8 cellular contexts compared by ENCODE assay signal in genomic region chr17:76102944-76103273, GRCh38.
DNase-seq lines count a peak whose midpoint lies in the region; ATAC-seq and TF ChIP-seq lines count a peak whose summit lies in the region.

No MANE protein-coding gene starts in this region.

- peak overlapping the region; percentile 90 for H3K27ac Mint-ChIP-seq in dendritic cell treated with granulocyte-macrophage colony-stimulating factor and Interleukin-4, amounts not matched to agents 40 ng/mL and 50 ng/mL, for 4 days
- peak overlapping the region; percentile 99 to 100 (median 99) for H3K27ac Mint-ChIP-seq in nephron

- peak overlapping the region; percentile 94 for H3K4me3 Mint-ChIP-seq in dendritic cell treated with granulocyte-macrophage colony-stimulating factor and Interleukin-4, amounts not matched to agents 40 ng/mL and 50 ng/mL, for 4 days
- peak overlapping the region; percentile 94 to 95 (median 95) for H3K4me3 Mint-ChIP-seq in nephron

- H3K36me3 Mint-ChIP-seq in dendritic cell treated with granulocyte-macrophage colony-stimulating factor and Interleukin-4, amounts not matched to agents 40 ng/mL and 50 ng/mL, for 4 days (ENCODE audit: low read depth): peaks cover 54% of the 10 kb centered on the region
- peaks cover 33% of the 10 kb centered on the region for H3K36me3 Mint-ChIP-seq in nephron (ENCODE audit: low read depth)

- H3K27me3 Mint-ChIP-seq in dendritic cell treated with granulocyte-macrophage colony-stimulating factor and Interleukin-4, amounts not matched to agents 40 ng/mL and 50 ng/mL, for 4 days: no peaks in the 10 kb centered on the region
- H3K27me3 Mint-ChIP-seq in nephron (ENCODE audit: low read depth): peaks cover 4% of the 10 kb centered on the region

- H3K27ac ChIP-seq in C4-2B (peak overlapping the region; percentile 84), KMS-11 (peak overlapping the region; percentile 22; the same call in 1 of the 2 replicates)

- peak overlapping the region; percentile 88 for H3K4me2 ChIP-seq in KMS-11

- H3K36me3 ChIP-seq in KMS-11 (ENCODE audit: insufficient read depth): no peaks in the 10 kb centered on the region; the same call in 1 of the 2 replicates

- intact Hi-C loops in dendritic cell treated with granulocyte-macrophage colony-stimulating factor and Interleukin-4, amounts not matched to agents 40 ng/mL and 50 ng/mL, for 4 days (cut with micrococcal nuclease): no loop called here

- peaks cover 14% of the 10 kb centered on the region; the same call in 1 of the 2 replicates for H3K79me2 ChIP-seq in KMS-11 (ENCODE audit: insufficient read depth, low read depth)

- H3K4me3 ChIP-seq in KMS-11 (IDR thresholded peaks at IDR 0.05; ENCODE audit: insufficient read depth, low read depth, low read length): peak overlapping the region; percentile 61

- H3K9ac ChIP-seq in KMS-11: peak overlapping the region; percentile 59; the same call in 1 of the 2 replicates

- H3K4me1 Mint-ChIP-seq in dendritic cell treated with granulocyte-macrophage colony-stimulating factor and Interleukin-4, amounts not matched to agents 40 ng/mL and 50 ng/mL, for 4 days (ENCODE audit: low read depth): peaks cover 31% of the 10 kb centered on the region
- H3K4me1 Mint-ChIP-seq in nephron: peaks cover 24% of the 10 kb centered on the region

- no peaks in the 10 kb centered on the region for H4K20me1 ChIP-seq in KMS-11 (ENCODE audit: insufficient read depth)

- peaks cover 14% of the 10 kb centered on the region for H3K4me1 ChIP-seq in KMS-11 (ENCODE audit: low read depth, poor library complexity, severe bottlenecking)

- H2AFZ ChIP-seq in KMS-11 (ENCODE audit: low read depth): peak overlapping the region; percentile 65

- no peaks in the 10 kb centered on the region for H3K27me3 ChIP-seq in KMS-11 (ENCODE audit: insufficient read depth, low read depth)

- TF ChIP-seq CTCF in C4-2B (conservative IDR thresholded peaks at IDR 0.05): no peak
- TF ChIP-seq CTCF in KMS-11 (conservative IDR thresholded peaks at IDR 0.05; ENCODE audit: low read depth, low read length): 0 out of 2 replicates have a peak, but pooled peaks have one; percentile 17
- no peak for TF ChIP-seq CTCF in nephron (IDR thresholded peaks at IDR 0.05; ENCODE audit: unreplicated experiment in 3 of 3)

- no peak for DNase-seq in stimulated activated CD4-positive, alpha-beta T cell treated with anti-CD3 and anti-CD28 coated beads, Interleukin-4, amount 100 ng/mL, for 24 hours
- no peak for DNase-seq in NCI-H2227 treated with DMSO at 0.1 percent for 48 hours (lab: John Stamatoyannopoulos, UW)

- ATAC-seq in GM18868 (IDR thresholded peaks at IDR 0.05; ENCODE audit: unreplicated experiment): no peak
- ATAC-seq in GM21786 (IDR thresholded peaks at IDR 0.05; ENCODE audit: unreplicated experiment): no peak

- no peaks in the 10 kb centered on the region for H3K9me3 Mint-ChIP-seq in dendritic cell treated with granulocyte-macrophage colony-stimulating factor and Interleukin-4, amounts not matched to agents 40 ng/mL and 50 ng/mL, for 4 days
- no peaks in the 10 kb centered on the region for H3K9me3 Mint-ChIP-seq in nephron
